In the genomic region with DNA sequence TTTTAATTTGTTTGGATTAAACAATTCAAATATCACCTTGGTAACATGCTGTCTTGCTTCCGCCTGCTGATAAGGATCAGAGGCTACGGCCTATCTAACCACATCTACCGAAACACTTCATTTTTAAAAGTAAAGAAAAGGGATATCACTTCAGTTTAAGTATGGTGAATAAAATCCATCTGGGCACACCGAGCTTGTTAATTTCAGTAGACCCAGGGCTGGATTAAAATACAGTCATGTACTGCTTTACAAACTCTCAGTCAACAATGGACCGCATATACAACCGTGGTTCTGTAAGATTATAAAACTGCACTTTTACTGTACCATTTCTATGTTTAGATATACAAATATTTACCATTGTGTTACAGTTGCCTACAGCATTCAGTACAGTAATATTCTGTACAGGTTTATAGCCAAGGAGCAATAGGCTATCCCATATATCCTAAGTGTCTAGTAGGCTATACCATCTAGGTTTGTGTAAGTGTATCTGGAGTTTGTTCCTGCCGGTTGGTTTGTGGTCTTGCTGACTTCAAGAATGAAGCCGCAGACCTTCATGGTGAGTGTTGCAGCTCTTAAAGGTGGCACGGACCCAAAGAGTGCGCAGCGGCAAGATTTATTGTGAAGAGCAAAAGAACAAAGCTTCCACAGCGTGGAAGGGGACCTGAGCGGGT, we compare ENCODE assay signal across 1 cellular context.
TF ChIP-seq lines count a peak whose summit lies in the region.

No MANE protein-coding gene starts in this region.

TF ChIP-seq in WTC11, 78 proteins besides CTCF, POLR2A, EP300 and RAD21 (continued from another document):
- no peak for TF ChIP-seq ZNF532 (CRISPR knock-in tag; IDR thresholded peaks at IDR 0.05; ENCODE audit: borderline replicate concordance)
- no peak for TF ChIP-seq ETV6 (CRISPR knock-in tag; IDR thresholded peaks at IDR 0.05)
- TF ChIP-seq, protein P1, sequence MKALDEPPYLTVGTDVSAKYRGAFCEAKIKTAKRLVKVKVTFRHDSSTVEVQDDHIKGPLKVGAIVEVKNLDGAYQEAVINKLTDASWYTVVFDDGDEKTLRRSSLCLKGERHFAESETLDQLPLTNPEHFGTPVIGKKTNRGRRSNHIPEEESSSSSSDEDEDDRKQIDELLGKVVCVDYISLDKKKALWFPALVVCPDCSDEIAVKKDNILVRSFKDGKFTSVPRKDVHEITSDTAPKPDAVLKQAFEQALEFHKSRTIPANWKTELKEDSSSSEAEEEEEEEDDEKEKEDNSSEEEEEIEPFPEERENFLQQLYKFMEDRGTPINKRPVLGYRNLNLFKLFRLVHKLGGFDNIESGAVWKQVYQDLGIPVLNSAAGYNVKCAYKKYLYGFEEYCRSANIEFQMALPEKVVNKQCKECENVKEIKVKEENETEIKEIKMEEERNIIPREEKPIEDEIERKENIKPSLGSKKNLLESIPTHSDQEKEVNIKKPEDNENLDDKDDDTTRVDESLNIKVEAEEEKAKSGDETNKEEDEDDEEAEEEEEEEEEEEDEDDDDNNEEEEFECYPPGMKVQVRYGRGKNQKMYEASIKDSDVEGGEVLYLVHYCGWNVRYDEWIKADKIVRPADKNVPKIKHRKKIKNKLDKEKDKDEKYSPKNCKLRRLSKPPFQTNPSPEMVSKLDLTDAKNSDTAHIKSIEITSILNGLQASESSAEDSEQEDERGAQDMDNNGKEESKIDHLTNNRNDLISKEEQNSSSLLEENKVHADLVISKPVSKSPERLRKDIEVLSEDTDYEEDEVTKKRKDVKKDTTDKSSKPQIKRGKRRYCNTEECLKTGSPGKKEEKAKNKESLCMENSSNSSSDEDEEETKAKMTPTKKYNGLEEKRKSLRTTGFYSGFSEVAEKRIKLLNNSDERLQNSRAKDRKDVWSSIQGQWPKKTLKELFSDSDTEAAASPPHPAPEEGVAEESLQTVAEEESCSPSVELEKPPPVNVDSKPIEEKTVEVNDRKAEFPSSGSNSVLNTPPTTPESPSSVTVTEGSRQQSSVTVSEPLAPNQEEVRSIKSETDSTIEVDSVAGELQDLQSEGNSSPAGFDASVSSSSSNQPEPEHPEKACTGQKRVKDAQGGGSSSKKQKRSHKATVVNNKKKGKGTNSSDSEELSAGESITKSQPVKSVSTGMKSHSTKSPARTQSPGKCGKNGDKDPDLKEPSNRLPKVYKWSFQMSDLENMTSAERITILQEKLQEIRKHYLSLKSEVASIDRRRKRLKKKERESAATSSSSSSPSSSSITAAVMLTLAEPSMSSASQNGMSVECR (CRISPR knock-in tag; IDR thresholded peaks at IDR 0.05; ENCODE audit: borderline replicate concordance): no peak
- TF ChIP-seq ZNF138 (CRISPR knock-in tag; conservative IDR thresholded peaks at IDR 0.05): no peak
- TF ChIP-seq ELF4 (CRISPR knock-in tag; IDR thresholded peaks at IDR 0.05; ENCODE audit: low read depth): no peak
- no peak for TF ChIP-seq ZNF263 (CRISPR knock-in tag; IDR thresholded peaks at IDR 0.05; ENCODE audit: low read depth)
TF ChIP-seq in WTC11: peak in this region for 0.
